Comparison of ENCODE assay signal across 19 cellular contexts in the genomic region with DNA sequence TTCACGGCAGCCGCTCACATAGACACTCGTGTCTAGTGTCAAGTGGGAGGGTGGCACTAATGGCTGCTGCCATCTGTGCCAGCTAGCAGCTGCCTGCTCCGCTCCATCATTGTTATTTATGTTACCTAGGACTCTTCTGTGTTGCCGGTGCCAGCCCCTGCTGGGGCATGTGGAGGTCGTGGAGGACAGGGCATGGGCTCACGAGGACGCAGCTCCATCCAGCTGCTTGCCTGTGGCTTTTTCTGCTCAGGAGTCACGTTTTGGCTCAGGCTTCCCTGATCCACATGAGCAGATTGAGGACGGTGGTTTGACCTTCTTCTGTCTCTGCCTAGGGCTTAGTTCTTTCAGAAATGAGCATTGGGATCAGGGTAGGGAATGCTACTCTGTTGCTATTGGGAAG.
"Had no signal": no experiment of that assay in that cellular context is flagged by ENCODE, and none has a peak within 500 bp of the region (broad histone marks: within the 10 kb centered on the region; RNA-seq: fewer than 3 reads in every experiment).

No MANE protein-coding gene starts in this region.

- H3K27me3 Mint-ChIP-seq: activated CD4-positive, alpha-beta memory T cell treated with anti-CD3 and anti-CD28 coated beads, Interleukin-2, amount 10 ng/mL, durations not matched to agents 7 days and 5 days; activated naive CD8-positive, alpha-beta T cell treated with anti-CD3 and anti-CD28 coated beads, Interleukin-2, amount 10 ng/mL, durations not matched to agents 7 days and 5 days; dendritic cell treated with granulocyte-macrophage colony-stimulating factor and Interleukin-4, amounts not matched to agents 40 ng/mL and 50 ng/mL, for 4 days; effector memory CD8-positive, alpha-beta T cell; naive thymus-derived CD8-positive, alpha-beta T cell had no signal

- H3K4me1 ChIP-seq: lower lobe of right lung had no signal

- H3K36me3 ChIP-seq: neutrophil had no signal

- H3K4me3 ChIP-seq: lower lobe of right lung, upper lobe of right lung had no signal

- H3K27ac ChIP-seq: lower lobe of right lung, neutrophil, upper lobe of right lung had no signal

- ATAC-seq: activated T-cell treated with anti-CD3 and anti-CD28 coated beads, Interleukin-2, amount 50 U/mL, for 72 hours; effector memory CD8-positive, alpha-beta T cell; lower lobe of right lung; naive thymus-derived CD8-positive, alpha-beta T cell; sciatic nerve; upper lobe of right lung had no signal

- H3K9me3 Mint-ChIP-seq: activated T-cell treated with anti-CD3 and anti-CD28 coated beads, Interleukin-2, amount 50 U/mL, for 72 hours had no signal

- H3K4me3 Mint-ChIP-seq: activated CD4-positive, alpha-beta memory T cell treated with anti-CD3 and anti-CD28 coated beads, Interleukin-2, amount 10 ng/mL, durations not matched to agents 7 days and 5 days; activated naive CD8-positive, alpha-beta T cell treated with anti-CD3 and anti-CD28 coated beads, Interleukin-2, amount 10 ng/mL, durations not matched to agents 7 days and 5 days; activated T-cell treated with anti-CD3 and anti-CD28 coated beads, Interleukin-2, amount 50 U/mL, for 72 hours; dendritic cell treated with granulocyte-macrophage colony-stimulating factor and Interleukin-4, amounts not matched to agents 40 ng/mL and 50 ng/mL, for 4 days; effector memory CD8-positive, alpha-beta T cell; naive thymus-derived CD8-positive, alpha-beta T cell had no signal

- H3K27me3 ChIP-seq: neutrophil, upper lobe of right lung had no signal

- DNase-seq: activated CD4-positive, alpha-beta memory T cell treated with anti-CD3 and anti-CD28 coated beads, Interleukin-2, amount 10 ng/mL, durations not matched to agents 7 days and 5 days; activated CD4-positive, alpha-beta T cell treated with anti-CD3 and anti-CD28 coated beads for 1 hour; activated CD8-positive, alpha-beta memory T cell treated with anti-CD3 and anti-CD28 coated beads, Interleukin-2, amount 50 U/mL, for 4 hours; activated naive CD8-positive, alpha-beta T cell treated with anti-CD3 and anti-CD28 coated beads, Interleukin-2, amount 10 ng/mL, durations not matched to agents 7 days and 5 days; activated T-cell treated with anti-CD3 and anti-CD28 coated beads, Interleukin-2, amount 50 U/mL, for 72 hours; central memory CD4-positive, alpha-beta T cell; effector memory CD8-positive, alpha-beta T cell; hypothalamus; kidney glomerular epithelial cell; lower lobe of right lung; midbrain; naive thymus-derived CD8-positive, alpha-beta T cell; stimulated activated CD4-positive, alpha-beta T cell treated with anti-CD3 and anti-CD28 coated beads, Interleukin-2, amount 100 ng/mL, for 24 hours; stimulated activated naive CD4-positive, alpha-beta T cell; T-helper 9 cell; upper lobe of right lung had no signal

- H3K27ac Mint-ChIP-seq: activated CD4-positive, alpha-beta memory T cell treated with anti-CD3 and anti-CD28 coated beads, Interleukin-2, amount 10 ng/mL, durations not matched to agents 7 days and 5 days; activated naive CD8-positive, alpha-beta T cell treated with anti-CD3 and anti-CD28 coated beads, Interleukin-2, amount 10 ng/mL, durations not matched to agents 7 days and 5 days; activated T-cell treated with anti-CD3 and anti-CD28 coated beads, Interleukin-2, amount 50 U/mL, for 72 hours; dendritic cell treated with granulocyte-macrophage colony-stimulating factor and Interleukin-4, amounts not matched to agents 40 ng/mL and 50 ng/mL, for 4 days; effector memory CD8-positive, alpha-beta T cell had no signal

- H3K9me3 ChIP-seq: neutrophil, upper lobe of right lung had no signal

- H3K4me1 Mint-ChIP-seq: activated CD4-positive, alpha-beta memory T cell treated with anti-CD3 and anti-CD28 coated beads, Interleukin-2, amount 10 ng/mL, durations not matched to agents 7 days and 5 days had no signal
